ENCODE assay signal across 20 cellular contexts in genomic region chrX:132676102-132676501, GRCh38.
"Had no signal": no experiment of that assay in that cellular context is flagged by ENCODE, and none has a peak within 500 bp of the region (broad histone marks: within the 10 kb centered on the region; RNA-seq: fewer than 3 reads in every experiment).

No MANE protein-coding gene starts in this region.

- H3K4me3 ChIP-seq: hepatocyte, stomach, vagina had no signal

- H3K9me3 Mint-ChIP-seq: activated naive CD4-positive, alpha-beta T cell treated with anti-CD3 and anti-CD28 coated beads, Interleukin-2, amount 50 U/mL, for 24 hours had no signal

- H3K4me2 ChIP-seq: hepatocyte had no signal

- H3K27me3 Mint-ChIP-seq: dendritic cell treated with granulocyte-macrophage colony-stimulating factor and Interleukin-4, amounts not matched to agents 40 ng/mL and 50 ng/mL, for 4 days; stimulated activated memory B cell treated with anti-CD40 and anti-IgM and Interleukin-4, amounts not matched to agents 10 μg/mL and 1 μg/mL and 100 μg/mL, for 72 hours had no signal

- DNase-seq: activated gamma-delta T cell treated with Interleukin-2 at 50 U/mL for 16 hours; activated T-cell treated with anti-CD3 and anti-CD28 coated beads, Interleukin-2, amount 50 U/mL, for 1 hour; aorta; effector CD4-positive, alpha-beta T cell; foreskin keratinocyte; glutamatergic neuron; left cardiac atrium; posterior cingulate gyrus; small intestine; stomach; T-helper 9 cell; trophoblast cell had no signal

- H3K79me2 ChIP-seq: hepatocyte had no signal

- H3K4me1 Mint-ChIP-seq: activated naive CD4-positive, alpha-beta T cell treated with anti-CD3 and anti-CD28 coated beads, Interleukin-2, amount 50 U/mL, for 24 hours; memory B cell; stimulated activated memory B cell treated with anti-CD40 and anti-IgM and Interleukin-4, amounts not matched to agents 10 μg/mL and 1 μg/mL and 100 μg/mL, for 72 hours had no signal

- H3K27ac Mint-ChIP-seq: activated naive CD4-positive, alpha-beta T cell treated with anti-CD3 and anti-CD28 coated beads, Interleukin-2, amount 50 U/mL, for 24 hours; dendritic cell treated with granulocyte-macrophage colony-stimulating factor and Interleukin-4, amounts not matched to agents 40 ng/mL and 50 ng/mL, for 4 days; memory B cell; stimulated activated memory B cell treated with anti-CD40 and anti-IgM and Interleukin-4, amounts not matched to agents 10 μg/mL and 1 μg/mL and 100 μg/mL, for 72 hours had no signal

- H3K27ac ChIP-seq: foreskin keratinocyte, hepatocyte, stomach, vagina had no signal

- H2AFZ ChIP-seq: hepatocyte had no signal

- ATAC-seq: foreskin keratinocyte; left cardiac atrium; sciatic nerve; stimulated activated memory B cell treated with anti-CD40 and anti-IgM and Interleukin-4, amounts not matched to agents 10 μg/mL and 1 μg/mL and 100 μg/mL, for 72 hours had no signal

- H3K4me1 ChIP-seq: foreskin keratinocyte, vagina had no signal

- H3K9me3 ChIP-seq: vagina had no signal

- H3K36me3 ChIP-seq: stomach, vagina had no signal

- H3K36me3 Mint-ChIP-seq: activated naive CD4-positive, alpha-beta T cell treated with anti-CD3 and anti-CD28 coated beads, Interleukin-2, amount 50 U/mL, for 24 hours; memory B cell; stimulated activated memory B cell treated with anti-CD40 and anti-IgM and Interleukin-4, amounts not matched to agents 10 μg/mL and 1 μg/mL and 100 μg/mL, for 72 hours had no signal

- H3K27me3 ChIP-seq: foreskin keratinocyte, hepatocyte, vagina had no signal

- H3K4me3 Mint-ChIP-seq: activated naive CD4-positive, alpha-beta T cell treated with anti-CD3 and anti-CD28 coated beads, Interleukin-2, amount 50 U/mL, for 24 hours; brain; dendritic cell treated with granulocyte-macrophage colony-stimulating factor and Interleukin-4, amounts not matched to agents 40 ng/mL and 50 ng/mL, for 4 days; memory B cell; stimulated activated memory B cell treated with anti-CD40 and anti-IgM and Interleukin-4, amounts not matched to agents 10 μg/mL and 1 μg/mL and 100 μg/mL, for 72 hours had no signal
